In the genomic region with DNA sequence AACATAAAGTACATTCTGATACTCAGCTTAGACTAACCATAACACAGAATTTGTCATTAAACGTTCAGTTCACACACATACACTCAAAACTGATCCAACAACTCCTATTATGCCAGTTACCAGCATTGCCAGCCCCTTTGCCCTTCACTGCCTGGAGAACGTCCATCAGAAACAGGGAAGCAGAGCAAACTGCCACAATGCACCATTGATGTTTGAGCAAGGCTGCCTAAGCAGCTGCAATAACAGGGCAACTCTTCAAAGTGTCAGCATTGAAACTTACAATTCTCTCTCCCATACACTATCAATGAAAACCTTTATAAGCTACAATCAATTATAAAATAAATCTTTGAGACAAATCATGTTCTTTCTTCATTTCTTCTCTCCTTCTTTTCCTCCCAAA, we compare ENCODE assay signal across 15 cellular contexts.
DNase-seq lines count a peak whose midpoint lies in the region; TF ChIP-seq lines count a peak whose summit lies in the region.
"Had no signal": no experiment of that assay in that cellular context is flagged by ENCODE, and none has a peak within 500 bp of the region (broad histone marks: within the 10 kb centered on the region; RNA-seq: fewer than 3 reads in every experiment).

No MANE protein-coding gene starts in this region.

- H3K4me3 ChIP-seq in tibial artery: no peak overlapping the region
- H3K4me3 ChIP-seq in prostate gland: no peak overlapping the region

- H3K36me3 ChIP-seq in tibial artery (no peaks in the 10 kb centered on the region), prostate gland (no peaks in the 10 kb centered on the region)
- H3K36me3 ChIP-seq: brain microvascular endothelial cell had no signal

- peaks cover 0 to 20% (median 7%) of the 10 kb centered on the region in 4 donors for H3K4me1 ChIP-seq in tibial artery
- H3K4me1 ChIP-seq in prostate gland (replicated peaks): no peaks in the 10 kb centered on the region

- TF ChIP-seq POLR2A in prostate gland (IDR thresholded peaks at IDR 0.05): no peak

- 15% methylated on average over 2 of the region's 2 CpGs for WGBS in prostate gland

- H3K27ac ChIP-seq in layer of hippocampus (ENCODE audit: low read depth, low read length): peak overlapping the region; percentile 88
- peak overlapping the region; percentile 88 for H3K27ac ChIP-seq in substantia nigra (ENCODE audit: low read depth, low read length, poor library complexity, severe bottlenecking)
- no peak overlapping the region for H3K27ac ChIP-seq in tibial artery
- no peak overlapping the region for H3K27ac ChIP-seq in prostate gland
- H3K27ac ChIP-seq: brain microvascular endothelial cell, C4-2B had no signal

- TF ChIP-seq CTCF in tibial artery (IDR thresholded peaks at IDR 0.05): no peak
- no peak for TF ChIP-seq CTCF in prostate gland (IDR thresholded peaks at IDR 0.05)

- intact Hi-C loops in tibial artery (cut with DNase I; ENCODE audit: low total_unique reads) (no loop called here), prostate gland (cut with DNase I) (no loop called here)

- H3K9me3 ChIP-seq in tibial artery (no peaks in the 10 kb centered on the region), prostate gland (no peaks in the 10 kb centered on the region)

- no peaks in the 10 kb centered on the region for H3K27me3 ChIP-seq in layer of hippocampus (ENCODE audit: control insufficient read depth, insufficient read depth, low read length)
- no peaks in the 10 kb centered on the region for H3K27me3 ChIP-seq in tibial artery
- H3K27me3 ChIP-seq in prostate gland (replicated peaks; ENCODE audit: insufficient read depth): no peaks in the 10 kb centered on the region
- H3K27me3 ChIP-seq: brain microvascular endothelial cell had no signal

- DNase-seq in M059J (ENCODE audit: low read depth) (peak; percentile 28), amygdala (lab: John Stamatoyannopoulos, UW) (peak in 50 of 56 donors; percentile 13 to 94 (median 68)), substantia nigra (lab: John Stamatoyannopoulos, UW) (peak in 44 of 49 donors; percentile 17 to 89 (median 69)), NCI-H748 (lab: John Stamatoyannopoulos, UW; ENCODE audit: unreplicated experiment) (no peak), tibial artery (no peak), prostate gland (ENCODE audit: low spot score) (no peak)
- no peak for DNase-seq in activated naive CD4-positive, alpha-beta T cell (lab: John Stamatoyannopoulos, UW)
- DNase-seq: brain microvascular endothelial cell; DND-41; NCI-H1417; NCI-H345; stimulated activated CD4-positive, alpha-beta T cell treated with anti-CD3 and anti-CD28 coated beads, Interleukin-12 subunit alpha, Interleukin-12 subunit beta, amount 100 ng/mL, for 4 hours; stimulated activated naive CD8-positive, alpha-beta T cell treated with anti-CD3 and anti-CD28 coated beads, Interleukin-15, amount 100 ng/mL, for 72 hours had no signal

Comparison
In these comparisons a context has a peak if more than half of its experiments do, and no peak if none do; other contexts are left out.
1. DNase-seq: peak in M059J (single experiment), amygdala (50 of 56) and substantia nigra (44 of 49); none in activated naive CD4-positive, alpha-beta T cell (0 of 4), NCI-H748 (single experiment), tibial artery (0 of 2) and prostate gland (single experiment).
2. H3K27ac ChIP-seq: peak in layer of hippocampus (single experiment) and substantia nigra (single experiment); none in tibial artery (0 of 2) and prostate gland (0 of 2).